8 cellular contexts compared by ENCODE assay signal in the genomic region with DNA sequence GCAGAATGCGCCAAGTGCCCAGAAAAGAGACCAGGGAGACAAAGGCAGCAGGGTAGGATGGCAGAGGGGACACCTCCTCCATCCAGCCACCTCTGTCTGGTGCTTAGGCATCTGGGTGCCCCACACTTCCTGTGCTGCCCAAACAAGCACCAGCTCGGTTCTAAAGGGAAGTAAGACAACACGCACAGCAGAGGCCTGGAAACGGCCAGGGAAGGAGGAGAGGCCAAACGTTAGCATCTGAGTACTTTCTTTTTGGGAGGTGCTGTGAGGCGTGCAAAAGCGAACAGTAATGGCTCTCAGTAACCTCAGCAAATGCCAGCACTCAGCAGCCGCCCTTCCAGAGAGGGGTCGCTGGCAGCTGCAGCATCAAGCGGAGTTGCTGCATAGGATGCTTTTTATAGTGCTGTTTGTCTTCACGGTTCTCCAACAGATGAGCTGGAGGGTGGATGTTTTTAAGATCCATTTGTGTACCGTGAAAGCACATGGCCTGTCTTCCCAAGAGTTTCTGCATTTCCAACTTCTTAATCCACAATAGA.
A peak's percentile ranks its signal among the peaks of the same experiment; 100 is the strongest.
DNase-seq lines count a peak whose midpoint lies in the region; ATAC-seq and TF ChIP-seq lines count a peak whose summit lies in the region.

No MANE protein-coding gene starts in this region.

- WGBS in trophoblast cell (ENCODE audit: extremely low coverage, insufficient coverage, insufficient read length), result no CpG with 5 or more reads among the region's 12 CpGs

- no peaks in the 10 kb centered on the region for H3K36me3 Mint-ChIP-seq in GM23338 (ENCODE audit: low read depth)
- H3K36me3 Mint-ChIP-seq in activated naive CD4-positive, alpha-beta T cell treated with anti-CD3 and anti-CD28 coated beads, Interleukin-2, amount 50 U/mL, for 72 hours, result no peaks in the 10 kb centered on the region

- H3K79me1 ChIP-seq in trophoblast cell (ENCODE audit: low read length), result no peaks in the 10 kb centered on the region

- peak overlapping the region in 10 of 11 experiments; percentile 56 to 75 (median 68); a peak in 20 of 22 replicates for H3K9ac ChIP-seq in BLaER1 treated with 17β-estradiol and CSF1 and Interleukin-3, amounts not matched to agents 10 nM and 100 nM
- H3K9ac ChIP-seq in muscle layer of colon (ENCODE audit: low read length) (no peak overlapping the region), trophoblast cell (ENCODE audit: low read length) (no peak overlapping the region)

- ATAC-seq in GM23338 (no peak), HG03342 (IDR thresholded peaks at IDR 0.05; ENCODE audit: unreplicated experiment) (no peak)
- peak; percentile 30 to 31 for ATAC-seq in activated naive CD4-positive, alpha-beta T cell treated with anti-CD3 and anti-CD28 coated beads, Interleukin-2, amount 50 U/mL, for 72 hours

- peak overlapping the region; percentile 15 to 90 (median 74); a peak in 21 of 22 replicates for H3K27ac ChIP-seq in BLaER1 treated with 17β-estradiol and CSF1 and Interleukin-3, amounts not matched to agents 10 nM and 100 nM
- H3K27ac ChIP-seq in GM23338 (ENCODE audit: low read depth), result no peak overlapping the region
- peak overlapping the region; percentile 35 for H3K27ac ChIP-seq in muscle layer of colon (ENCODE audit: low read depth, low read length)
- H3K27ac ChIP-seq in trophoblast cell (ENCODE audit: low read depth, low read length), result no peak overlapping the region

- no peaks in the 10 kb centered on the region for H3K9me3 Mint-ChIP-seq in GM23338
- no peaks in the 10 kb centered on the region for H3K9me3 Mint-ChIP-seq in activated naive CD4-positive, alpha-beta T cell treated with anti-CD3 and anti-CD28 coated beads, Interleukin-2, amount 50 U/mL, for 72 hours

- H3F3A ChIP-seq in GM23338 (replicated peaks; ENCODE audit: low read depth), result no peaks in the 10 kb centered on the region

- H2AK5ac ChIP-seq in trophoblast cell (ENCODE audit: low read length), result no peak overlapping the region

- H3K27me3 Mint-ChIP-seq in GM23338 (ENCODE audit: insufficient read depth, low read depth, poor library complexity), result peaks cover 9% of the 10 kb centered on the region

- no peak overlapping the region for H4K91ac ChIP-seq in trophoblast cell (ENCODE audit: low read depth, low read length)

- no peak overlapping the region for H3K23ac ChIP-seq in trophoblast cell (ENCODE audit: low read length)

- peaks cover 0 to 3% (median 0%) of the 10 kb centered on the region in 11 experiments; a peak in 1 of 22 replicates for H4K20me1 ChIP-seq in BLaER1 treated with 17β-estradiol and CSF1 and Interleukin-3, amounts not matched to agents 10 nM and 100 nM
- H4K20me1 ChIP-seq in GM23338 (replicated peaks; ENCODE audit: insufficient read depth), result no peaks in the 10 kb centered on the region

- H3K27me3 ChIP-seq in BLaER1 treated with 17β-estradiol and CSF1 and Interleukin-3, amounts not matched to agents 10 nM and 100 nM, result no peaks in the 10 kb centered on the region
- no peaks in the 10 kb centered on the region for H3K27me3 ChIP-seq in GM23338 (ENCODE audit: insufficient read depth)
- no peaks in the 10 kb centered on the region for H3K27me3 ChIP-seq in muscle layer of colon (ENCODE audit: control insufficient read depth in 1 of 2, insufficient read depth in 2 of 2, low read length in 2 of 2)
- no peaks in the 10 kb centered on the region for H3K27me3 ChIP-seq in trophoblast cell (ENCODE audit: insufficient read depth, low read length)

- no peak for TF ChIP-seq CTCF in GM23338 (conservative IDR thresholded peaks at IDR 0.05; ENCODE audit: low read depth in 2 of 2)

- H2BK5ac ChIP-seq in trophoblast cell (ENCODE audit: low read depth, low read length, poor library complexity), result no peak overlapping the region

- H2BK12ac ChIP-seq in trophoblast cell (ENCODE audit: low read length), result no peak overlapping the region

- peaks cover 29% of the 10 kb centered on the region for H3K4me1 Mint-ChIP-seq in GM23338

- H3K79me2 ChIP-seq in GM23338 (replicated peaks; ENCODE audit: insufficient read depth), result no peaks in the 10 kb centered on the region
- H3K79me2 ChIP-seq in trophoblast cell (ENCODE audit: control insufficient read depth, insufficient read depth, low read length, poor library complexity), result no peaks in the 10 kb centered on the region

- DNase-seq in GM23338 (ENCODE audit: low spot score), result no peak
- no peak for DNase-seq in activated naive CD4-positive, alpha-beta T cell treated with anti-CD3 and anti-CD28 coated beads, Interleukin-2, amount 50 U/mL, for 72 hours (ENCODE audit: low spot score in 2 of 2)
- no peak for DNase-seq in SW 1271 (lab: John Stamatoyannopoulos, UW)
- no peak for DNase-seq in effector CD8-positive, alpha-beta T cell (lab: John Stamatoyannopoulos, UW)
- no peak for DNase-seq in trophoblast cell

- H2AFZ ChIP-seq in GM23338 (peak overlapping the region; percentile 76), trophoblast cell (ENCODE audit: insufficient read depth, low read length, poor library complexity) (no peak overlapping the region)

- H2BK120ac ChIP-seq in trophoblast cell (ENCODE audit: insufficient read depth, low read length, poor library complexity), result no peak overlapping the region

- H3K4me3 Mint-ChIP-seq in GM23338, result no peak overlapping the region

- H3K9me3 ChIP-seq in BLaER1 treated with 17β-estradiol and CSF1 and Interleukin-3, amounts not matched to agents 10 nM and 100 nM (replicated peaks in 1 of 11), result peaks cover 0 to 7% (median 0%) of the 10 kb centered on the region in 11 experiments; a peak in 1 of 22 replicates
- H3K9me3 ChIP-seq in muscle layer of colon (ENCODE audit: low read length) (no peaks in the 10 kb centered on the region), trophoblast cell (ENCODE audit: insufficient read depth, low read depth, low read length) (peaks cover 2% of the 10 kb centered on the region)

- H3K18ac ChIP-seq in trophoblast cell (ENCODE audit: low read length), result no peak overlapping the region

- H3K27ac Mint-ChIP-seq in GM23338, result no peak overlapping the region
- no peak overlapping the region for H3K27ac Mint-ChIP-seq in activated naive CD4-positive, alpha-beta T cell treated with anti-CD3 and anti-CD28 coated beads, Interleukin-2, amount 50 U/mL, for 72 hours

- H3K4me1 ChIP-seq in BLaER1 treated with 17β-estradiol and CSF1 and Interleukin-3, amounts not matched to agents 10 nM and 100 nM, result peaks cover 70 to 77% (median 73%) of the 10 kb centered on the region in 10 experiments
- H3K4me1 ChIP-seq in GM23338 (ENCODE audit: insufficient read depth) (peaks cover 4% of the 10 kb centered on the region), muscle layer of colon (ENCODE audit: insufficient read depth, low read length) (peaks cover 37% of the 10 kb centered on the region), trophoblast cell (ENCODE audit: control insufficient read depth in 1 of 2, insufficient read depth in 2 of 2, low read length in 2 of 2) (no peaks in the 10 kb centered on the region)

- H3K36me3 ChIP-seq in BLaER1 treated with 17β-estradiol and CSF1 and Interleukin-3, amounts not matched to agents 10 nM and 100 nM, result no peaks in the 10 kb centered on the region
- H3K36me3 ChIP-seq in GM23338 (ENCODE audit: insufficient read depth) (no peaks in the 10 kb centered on the region), muscle layer of colon (ENCODE audit: insufficient read depth, low read length) (no peaks in the 10 kb centered on the region), trophoblast cell (ENCODE audit: control insufficient read depth in 1 of 2, insufficient read depth in 2 of 2, low read length in 2 of 2) (no peaks in the 10 kb centered on the region)

- no peak overlapping the region for H4K8ac ChIP-seq in trophoblast cell (ENCODE audit: low read depth, low read length)

- H3K4ac ChIP-seq in trophoblast cell (ENCODE audit: low read depth, low read length), result no peak overlapping the region

- peak overlapping the region in 9 of 10 experiments; percentile 16 to 53 (median 42); a peak in 17 of 20 replicates for H3K4me3 ChIP-seq in BLaER1 treated with 17β-estradiol and CSF1 and Interleukin-3, amounts not matched to agents 10 nM and 100 nM
- H3K4me3 ChIP-seq in GM23338 (no peak overlapping the region), muscle layer of colon (ENCODE audit: low read depth in 1 of 2, low read length in 2 of 2) (no peak overlapping the region), trophoblast cell (ENCODE audit: low read depth, low read length) (no peak overlapping the region)

- H3K4me2 ChIP-seq in BLaER1 treated with 17β-estradiol and CSF1 and Interleukin-3, amounts not matched to agents 10 nM and 100 nM, result peak overlapping the region; percentile 90 to 99 (median 94)
- H3K4me2 ChIP-seq in GM23338 (no peak overlapping the region), trophoblast cell (ENCODE audit: low read length) (no peak overlapping the region)

- no peak overlapping the region for H4K12ac ChIP-seq in trophoblast cell (ENCODE audit: low read depth, low read length)

- peaks cover 10% of the 10 kb centered on the region; the same call in 1 of the 2 replicates for H3K9me2 ChIP-seq in GM23338 (ENCODE audit: insufficient read depth)

- no peak overlapping the region for H3K14ac ChIP-seq in trophoblast cell (ENCODE audit: low read length)

TF ChIP-seq in GM23338, 12 proteins besides CTCF, POLR2A, EP300 and RAD21 (continues in another document):
- no peak for TF ChIP-seq ZNF331 (CRISPR knock-in tag; IDR thresholded peaks at IDR 0.05; ENCODE audit: low read depth)
- no peak for TF ChIP-seq JUNB (IDR thresholded peaks at IDR 0.05; ENCODE audit: unreplicated experiment)

Comparison
In these comparisons a context has a peak if more than half of its experiments do, and no peak if none do; other contexts are left out.
1. H3K27ac ChIP-seq: peak in BLaER1 treated with 17β-estradiol and CSF1 and Interleukin-3, amounts not matched to agents 10 nM and 100 nM (11 of 11) and muscle layer of colon (single experiment); none in GM23338 (single experiment) and trophoblast cell (single experiment).
2. H3K4me2 ChIP-seq: peak in BLaER1 treated with 17β-estradiol and CSF1 and Interleukin-3, amounts not matched to agents 10 nM and 100 nM (11 of 11); none in GM23338 (single experiment) and trophoblast cell (single experiment).
3. H3K4me3 ChIP-seq: peak in BLaER1 treated with 17β-estradiol and CSF1 and Interleukin-3, amounts not matched to agents 10 nM and 100 nM (9 of 10); none in GM23338 (single experiment), muscle layer of colon (0 of 2) and trophoblast cell (single experiment).
4. H3K9ac ChIP-seq: peak in BLaER1 treated with 17β-estradiol and CSF1 and Interleukin-3, amounts not matched to agents 10 nM and 100 nM (10 of 11); none in muscle layer of colon (single experiment) and trophoblast cell (single experiment).
5. ATAC-seq: peak in activated naive CD4-positive, alpha-beta T cell treated with anti-CD3 and anti-CD28 coated beads, Interleukin-2, amount 50 U/mL, for 72 hours (2 of 2); none in GM23338 (single experiment) and HG03342 (single experiment).